ENCODE assay signal across 1 cellular context in the genomic region with DNA sequence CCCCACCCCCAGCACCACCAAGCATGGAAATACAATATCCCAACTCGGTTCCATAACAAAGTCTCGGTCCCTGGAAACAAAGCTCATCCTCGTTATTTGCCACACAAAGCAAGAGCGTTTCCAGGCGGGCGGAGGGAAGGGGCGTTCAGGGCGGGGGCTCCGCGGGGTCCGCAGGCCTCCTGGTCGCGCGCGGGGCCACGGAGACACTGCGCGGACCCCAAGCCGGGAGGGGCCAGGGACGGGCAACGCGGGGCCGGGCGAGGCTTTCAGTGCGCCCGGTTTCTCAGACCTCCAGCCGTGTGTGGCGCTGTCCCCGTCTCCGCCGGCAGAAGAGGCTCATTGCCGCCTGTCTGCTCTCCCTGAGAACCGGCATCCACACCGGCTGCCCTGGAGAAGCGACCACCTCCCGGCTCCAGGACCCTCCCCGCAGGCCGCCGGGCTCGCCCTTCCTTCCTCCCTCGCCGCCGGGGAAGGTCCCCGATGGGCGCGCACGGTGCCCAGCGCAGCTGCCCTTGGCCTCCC.
TF ChIP-seq lines count a peak whose summit lies in the region.

No MANE protein-coding gene starts in this region.

TF ChIP-seq in GM23338, 12 proteins besides CTCF, POLR2A, EP300 and RAD21:
- TF ChIP-seq, protein P1, sequence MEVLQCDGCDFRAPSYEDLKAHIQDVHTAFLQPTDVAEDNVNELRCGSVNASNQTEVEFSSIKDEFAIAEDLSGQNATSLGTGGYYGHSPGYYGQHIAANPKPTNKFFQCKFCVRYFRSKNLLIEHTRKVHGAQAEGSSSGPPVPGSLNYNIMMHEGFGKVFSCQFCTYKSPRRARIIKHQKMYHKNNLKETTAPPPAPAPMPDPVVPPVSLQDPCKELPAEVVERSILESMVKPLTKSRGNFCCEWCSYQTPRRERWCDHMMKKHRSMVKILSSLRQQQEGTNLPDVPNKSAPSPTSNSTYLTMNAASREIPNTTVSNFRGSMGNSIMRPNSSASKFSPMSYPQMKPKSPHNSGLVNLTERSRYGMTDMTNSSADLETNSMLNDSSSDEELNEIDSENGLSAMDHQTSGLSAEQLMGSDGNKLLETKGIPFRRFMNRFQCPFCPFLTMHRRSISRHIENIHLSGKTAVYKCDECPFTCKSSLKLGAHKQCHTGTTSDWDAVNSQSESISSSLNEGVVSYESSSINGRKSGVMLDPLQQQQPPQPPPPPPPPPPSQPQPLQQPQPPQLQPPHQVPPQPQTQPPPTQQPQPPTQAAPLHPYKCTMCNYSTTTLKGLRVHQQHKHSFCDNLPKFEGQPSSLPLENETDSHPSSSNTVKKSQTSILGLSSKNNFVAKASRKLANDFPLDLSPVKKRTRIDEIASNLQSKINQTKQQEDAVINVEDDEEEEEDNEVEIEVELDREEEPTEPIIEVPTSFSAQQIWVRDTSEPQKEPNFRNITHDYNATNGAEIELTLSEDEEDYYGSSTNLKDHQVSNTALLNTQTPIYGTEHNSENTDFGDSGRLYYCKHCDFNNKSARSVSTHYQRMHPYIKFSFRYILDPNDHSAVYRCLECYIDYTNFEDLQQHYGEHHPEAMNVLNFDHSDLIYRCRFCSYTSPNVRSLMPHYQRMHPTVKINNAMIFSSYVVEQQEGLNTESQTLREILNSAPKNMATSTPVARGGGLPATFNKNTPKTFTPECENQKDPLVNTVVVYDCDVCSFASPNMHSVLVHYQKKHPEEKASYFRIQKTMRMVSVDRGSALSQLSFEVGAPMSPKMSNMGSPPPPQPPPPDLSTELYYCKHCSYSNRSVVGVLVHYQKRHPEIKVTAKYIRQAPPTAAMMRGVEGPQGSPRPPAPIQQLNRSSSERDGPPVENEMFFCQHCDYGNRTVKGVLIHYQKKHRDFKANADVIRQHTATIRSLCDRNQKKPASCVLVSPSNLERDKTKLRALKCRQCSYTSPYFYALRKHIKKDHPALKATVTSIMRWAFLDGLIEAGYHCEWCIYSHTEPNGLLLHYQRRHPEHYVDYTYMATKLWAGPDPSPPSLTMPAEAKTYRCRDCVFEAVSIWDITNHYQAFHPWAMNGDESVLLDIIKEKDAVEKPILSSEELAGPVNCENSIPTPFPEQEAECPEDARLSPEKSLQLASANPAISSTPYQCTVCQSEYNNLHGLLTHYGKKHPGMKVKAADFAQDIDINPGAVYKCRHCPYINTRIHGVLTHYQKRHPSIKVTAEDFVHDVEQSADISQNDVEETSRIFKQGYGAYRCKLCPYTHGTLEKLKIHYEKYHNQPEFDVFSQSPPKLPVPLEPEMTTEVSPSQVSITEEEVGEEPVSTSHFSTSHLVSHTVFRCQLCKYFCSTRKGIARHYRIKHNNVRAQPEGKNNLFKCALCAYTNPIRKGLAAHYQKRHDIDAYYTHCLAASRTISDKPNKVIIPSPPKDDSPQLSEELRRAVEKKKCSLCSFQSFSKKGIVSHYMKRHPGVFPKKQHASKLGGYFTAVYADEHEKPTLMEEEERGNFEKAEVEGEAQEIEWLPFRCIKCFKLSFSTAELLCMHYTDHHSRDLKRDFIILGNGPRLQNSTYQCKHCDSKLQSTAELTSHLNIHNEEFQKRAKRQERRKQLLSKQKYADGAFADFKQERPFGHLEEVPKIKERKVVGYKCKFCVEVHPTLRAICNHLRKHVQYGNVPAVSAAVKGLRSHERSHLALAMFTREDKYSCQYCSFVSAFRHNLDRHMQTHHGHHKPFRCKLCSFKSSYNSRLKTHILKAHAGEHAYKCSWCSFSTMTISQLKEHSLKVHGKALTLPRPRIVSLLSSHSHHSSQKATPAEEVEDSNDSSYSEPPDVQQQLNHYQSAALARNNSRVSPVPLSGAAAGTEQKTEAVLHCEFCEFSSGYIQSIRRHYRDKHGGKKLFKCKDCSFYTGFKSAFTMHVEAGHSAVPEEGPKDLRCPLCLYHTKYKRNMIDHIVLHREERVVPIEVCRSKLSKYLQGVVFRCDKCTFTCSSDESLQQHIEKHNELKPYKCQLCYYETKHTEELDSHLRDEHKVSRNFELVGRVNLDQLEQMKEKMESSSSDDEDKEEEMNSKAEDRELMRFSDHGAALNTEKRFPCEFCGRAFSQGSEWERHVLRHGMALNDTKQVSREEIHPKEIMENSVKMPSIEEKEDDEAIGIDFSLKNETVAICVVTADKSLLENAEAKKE (CRISPR knock-in tag; IDR thresholded peaks at IDR 0.05), result no peak
- TF ChIP-seq, protein P2, sequence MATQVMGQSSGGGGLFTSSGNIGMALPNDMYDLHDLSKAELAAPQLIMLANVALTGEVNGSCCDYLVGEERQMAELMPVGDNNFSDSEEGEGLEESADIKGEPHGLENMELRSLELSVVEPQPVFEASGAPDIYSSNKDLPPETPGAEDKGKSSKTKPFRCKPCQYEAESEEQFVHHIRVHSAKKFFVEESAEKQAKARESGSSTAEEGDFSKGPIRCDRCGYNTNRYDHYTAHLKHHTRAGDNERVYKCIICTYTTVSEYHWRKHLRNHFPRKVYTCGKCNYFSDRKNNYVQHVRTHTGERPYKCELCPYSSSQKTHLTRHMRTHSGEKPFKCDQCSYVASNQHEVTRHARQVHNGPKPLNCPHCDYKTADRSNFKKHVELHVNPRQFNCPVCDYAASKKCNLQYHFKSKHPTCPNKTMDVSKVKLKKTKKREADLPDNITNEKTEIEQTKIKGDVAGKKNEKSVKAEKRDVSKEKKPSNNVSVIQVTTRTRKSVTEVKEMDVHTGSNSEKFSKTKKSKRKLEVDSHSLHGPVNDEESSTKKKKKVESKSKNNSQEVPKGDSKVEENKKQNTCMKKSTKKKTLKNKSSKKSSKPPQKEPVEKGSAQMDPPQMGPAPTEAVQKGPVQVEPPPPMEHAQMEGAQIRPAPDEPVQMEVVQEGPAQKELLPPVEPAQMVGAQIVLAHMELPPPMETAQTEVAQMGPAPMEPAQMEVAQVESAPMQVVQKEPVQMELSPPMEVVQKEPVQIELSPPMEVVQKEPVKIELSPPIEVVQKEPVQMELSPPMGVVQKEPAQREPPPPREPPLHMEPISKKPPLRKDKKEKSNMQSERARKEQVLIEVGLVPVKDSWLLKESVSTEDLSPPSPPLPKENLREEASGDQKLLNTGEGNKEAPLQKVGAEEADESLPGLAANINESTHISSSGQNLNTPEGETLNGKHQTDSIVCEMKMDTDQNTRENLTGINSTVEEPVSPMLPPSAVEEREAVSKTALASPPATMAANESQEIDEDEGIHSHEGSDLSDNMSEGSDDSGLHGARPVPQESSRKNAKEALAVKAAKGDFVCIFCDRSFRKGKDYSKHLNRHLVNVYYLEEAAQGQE (IDR thresholded peaks at IDR 0.05; ENCODE audit: unreplicated experiment), result no peak
- TF ChIP-seq ZNF114 (CRISPR knock-in tag; IDR thresholded peaks at IDR 0.05), result no peak
- TF ChIP-seq JUNB (IDR thresholded peaks at IDR 0.05; ENCODE audit: unreplicated experiment), result no peak
- TF ChIP-seq NANOG (IDR thresholded peaks at IDR 0.05; ENCODE audit: borderline replicate concordance), result no peak
- no peak for TF ChIP-seq STAT1 (IDR thresholded peaks at IDR 0.05; ENCODE audit: unreplicated experiment)
- no peak for TF ChIP-seq POLR2AphosphoS5 (IDR thresholded peaks at IDR 0.05; ENCODE audit: low read depth)
- no peak for TF ChIP-seq EZH2 (IDR thresholded peaks at IDR 0.05; ENCODE audit: low read depth, unreplicated experiment)
- TF ChIP-seq, protein P3, sequence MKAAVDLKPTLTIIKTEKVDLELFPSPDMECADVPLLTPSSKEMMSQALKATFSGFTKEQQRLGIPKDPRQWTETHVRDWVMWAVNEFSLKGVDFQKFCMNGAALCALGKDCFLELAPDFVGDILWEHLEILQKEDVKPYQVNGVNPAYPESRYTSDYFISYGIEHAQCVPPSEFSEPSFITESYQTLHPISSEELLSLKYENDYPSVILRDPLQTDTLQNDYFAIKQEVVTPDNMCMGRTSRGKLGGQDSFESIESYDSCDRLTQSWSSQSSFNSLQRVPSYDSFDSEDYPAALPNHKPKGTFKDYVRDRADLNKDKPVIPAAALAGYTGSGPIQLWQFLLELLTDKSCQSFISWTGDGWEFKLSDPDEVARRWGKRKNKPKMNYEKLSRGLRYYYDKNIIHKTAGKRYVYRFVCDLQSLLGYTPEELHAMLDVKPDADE (IDR thresholded peaks at IDR 0.05), result no peak
- TF ChIP-seq ZNF331 (CRISPR knock-in tag; IDR thresholded peaks at IDR 0.05; ENCODE audit: low read depth), result no peak
- no peak for TF ChIP-seq EZH2phosphoT487 (IDR thresholded peaks at IDR 0.05; ENCODE audit: unreplicated experiment)
- no peak for TF ChIP-seq CREB1 (CRISPR knock-in tag; IDR thresholded peaks at IDR 0.05; ENCODE audit: low read depth)
